24 cellular contexts compared by ENCODE assay signal in genomic region chr22:41226728-41227655, GRCh38. TPM values are rescaled to one million over a fixed set of nuclear protein-coding genes. Genes with fewer than 3 reads are reported as not detected.
DNase-seq lines count a peak whose midpoint lies in the region; ATAC-seq, FAIRE-seq and TF ChIP-seq lines count a peak whose summit lies in the region.
"Had no signal": no experiment of that assay in that cellular context is flagged by ENCODE, and none has a peak within 500 bp of the region (broad histone marks: within the 10 kb centered on the region; RNA-seq: fewer than 3 reads in every experiment).

No MANE protein-coding gene starts in this region.

- TF ChIP-seq EP300 in HepG2 (IDR thresholded peaks at IDR 0.05; ENCODE audit: low read depth in 2 of 2, low read length in 2 of 2) (no peak), HepG2 (CRISPR knock-in tag; IDR thresholded peaks at IDR 0.05; ENCODE audit: borderline replicate concordance) (no peak)

- BruUV-seq in HepG2 (replicated peaks; lab: Mats Ljungman, UMichigan), result no TSS peak

- H3K9me3 ChIP-seq in HepG2 (ENCODE audit: low read length), result no peaks in the 10 kb centered on the region
- H3K9me3 ChIP-seq: HAP-1, psoas muscle, suprapubic skin had no signal

- H3K4me1 Mint-ChIP-seq in activated T-cell treated with anti-CD3 and anti-CD28 coated beads, Interleukin-2, amount 50 U/mL, for 24 hours (ENCODE audit: low read depth), result no peaks in the 10 kb centered on the region
- no peaks in the 10 kb centered on the region for H3K4me1 Mint-ChIP-seq in activated T-cell treated with anti-CD3 and anti-CD28 coated beads, Interleukin-2, amount 50 U/mL, for 72 hours (ENCODE audit: low read depth)
- no peaks in the 10 kb centered on the region for H3K4me1 Mint-ChIP-seq in WTC11
- H3K4me1 Mint-ChIP-seq: activated B cell treated with CpG ODN at 0.5 μM for 24 hours had no signal

- CTCF ChIA-PET in WTC11 (lab: Charles Lee), result interaction anchor here (1.1 kb wide), 1 partner anchor 11 kb away, joined by 5 read pairs; no protein-coding TSS in a partner anchor
- CTCF ChIA-PET in HepG2 (lab: Yijun Ruan, JAX; ENCODE audit: low intra/inter-chr PET ratio, low total read pairs), result no interaction called here

- H3K4me1 ChIP-seq in HepG2 (ENCODE audit: insufficient read depth, low read length), result peaks cover 22% of the 10 kb centered on the region
- H3K4me1 ChIP-seq: HAP-1, psoas muscle, suprapubic skin had no signal

- TF ChIP-seq CTCF in WTC11 (IDR thresholded peaks at IDR 0.05) (no peak), HepG2 (CRISPR knock-in tag; IDR thresholded peaks at IDR 0.05) (no peak)

- POLR2A ChIA-PET in WTC11 (lab: Charles Lee) (no interaction called here), HepG2 (lab: Yijun Ruan, JAX) (no interaction called here)

- no peaks in the 10 kb centered on the region for H4K20me1 ChIP-seq in HepG2 (ENCODE audit: insufficient read depth, low read length)

- no peaks in the 10 kb centered on the region for H3K27me3 ChIP-seq in HepG2 (ENCODE audit: control insufficient read depth in 1 of 2, insufficient read depth in 2 of 2, low read length in 2 of 2)
- H3K27me3 ChIP-seq: suprapubic skin had no signal

- no peak for FAIRE-seq in HepG2 (lab: Jason Lieb, UNC)

- 95% methylated on average over 13 of the region's 26 CpGs for WGBS in HepG2 (ENCODE audit: low lambda C conversion rate)

- no peaks in the 10 kb centered on the region for H3K9me3 Mint-ChIP-seq in activated T-cell treated with anti-CD3 and anti-CD28 coated beads, Interleukin-2, amount 50 U/mL, for 24 hours
- no peaks in the 10 kb centered on the region for H3K9me3 Mint-ChIP-seq in activated T-cell treated with anti-CD3 and anti-CD28 coated beads, Interleukin-2, amount 50 U/mL, for 72 hours
- no peaks in the 10 kb centered on the region for H3K9me3 Mint-ChIP-seq in WTC11
- H3K9me3 Mint-ChIP-seq: activated B cell treated with CpG ODN at 0.5 μM for 24 hours; activated T-helper 2 cell treated with anti-CD3 and anti-CD28 coated beads, Interferon-gamma antibody, Interleukin-2, Interleukin-4, amounts not matched to agents 10 μg/mL and 5 μg/mL and 100 μg/mL, durations not matched to agents 14 hours and 24 hours and 36 hours had no signal

- ATAC-seq in activated T-cell treated with anti-CD3 and anti-CD28 coated beads, Interleukin-2, amount 50 U/mL, for 72 hours (replicated peaks in 1 of 2), result no peak
- ATAC-seq in WTC11 (no peak), HepG2 (no peak), sciatic nerve (peak; percentile 57), GM18909 (IDR thresholded peaks at IDR 0.05; ENCODE audit: poor library complexity, unreplicated experiment) (no peak)
- ATAC-seq: left lobe of liver, psoas muscle had no signal

- in situ Hi-C loops in HepG2 (cut with HindIII; ENCODE audit: extremely low pct_ligation_motif_present, low pct_unique_long_range_greater_than_20kb), result no loop called here

- no peak overlapping the region for H3K4me2 ChIP-seq in HepG2 (ENCODE audit: low read depth, low read length)

- H3K27me3 Mint-ChIP-seq in activated T-cell treated with anti-CD3 and anti-CD28 coated beads, Interleukin-2, amount 50 U/mL, for 24 hours, result no peaks in the 10 kb centered on the region
- no peaks in the 10 kb centered on the region for H3K27me3 Mint-ChIP-seq in activated T-cell treated with anti-CD3 and anti-CD28 coated beads, Interleukin-2, amount 50 U/mL, for 72 hours (ENCODE audit: low read depth)
- H3K27me3 Mint-ChIP-seq in WTC11 (ENCODE audit: low read depth), result no peaks in the 10 kb centered on the region
- H3K27me3 Mint-ChIP-seq: activated B cell treated with CpG ODN at 0.5 μM for 24 hours had no signal

- no peak for TF ChIP-seq RAD21 in HepG2 (CRISPR knock-in tag; IDR thresholded peaks at IDR 0.05)

- no peak overlapping the region for H3K4me3 ChIP-seq in HepG2 (replicated peaks in 1 of 3; ENCODE audit: insufficient read depth in 1 of 3, low read depth in 2 of 3, low read length in 3 of 3)
- H3K4me3 ChIP-seq: HAP-1, psoas muscle, skin epidermis, suprapubic skin had no signal

- no peak overlapping the region for H3K9ac ChIP-seq in HepG2 (ENCODE audit: insufficient read depth, low read depth, low read length)

- no peak for TF ChIP-seq POLR2A in HepG2 (IDR thresholded peaks at IDR 0.05; ENCODE audit: insufficient read depth in 1 of 2, low read depth in 2 of 2, low read length in 2 of 2)

- H3K27ac ChIP-seq in HepG2 (ENCODE audit: extremely low read length, insufficient read depth, low read length), result no peak overlapping the region
- H3K27ac ChIP-seq: epithelial cell of prostate, psoas muscle, suprapubic skin had no signal

- peak overlapping the region; percentile 26 for H3K27ac Mint-ChIP-seq in activated T-cell treated with anti-CD3 and anti-CD28 coated beads, Interleukin-2, amount 50 U/mL, for 24 hours
- no peak overlapping the region for H3K27ac Mint-ChIP-seq in activated T-cell treated with anti-CD3 and anti-CD28 coated beads, Interleukin-2, amount 50 U/mL, for 72 hours
- H3K27ac Mint-ChIP-seq in WTC11, result peak overlapping the region; percentile 61
- H3K27ac Mint-ChIP-seq: activated B cell treated with CpG ODN at 0.5 μM for 24 hours; activated T-helper 2 cell treated with anti-CD3 and anti-CD28 coated beads, Interferon-gamma antibody, Interleukin-2, Interleukin-4, amounts not matched to agents 10 μg/mL and 5 μg/mL and 100 μg/mL, durations not matched to agents 14 hours and 24 hours and 36 hours had no signal

- no peaks in the 10 kb centered on the region for H3K79me2 ChIP-seq in HepG2 (ENCODE audit: insufficient read depth, low read length)

- peaks cover 96% of the 10 kb centered on the region for H3K36me3 Mint-ChIP-seq in activated T-cell treated with anti-CD3 and anti-CD28 coated beads, Interleukin-2, amount 50 U/mL, for 24 hours (ENCODE audit: low read depth)
- peaks cover 0 to 11% of the 10 kb centered on the region in 2 donors for H3K36me3 Mint-ChIP-seq in activated T-cell treated with anti-CD3 and anti-CD28 coated beads, Interleukin-2, amount 50 U/mL, for 72 hours (ENCODE audit: insufficient read depth in 2 of 2)
- H3K36me3 Mint-ChIP-seq in WTC11, result peaks cover 36% of the 10 kb centered on the region

- no peak overlapping the region for H3K4me3 Mint-ChIP-seq in activated T-cell treated with anti-CD3 and anti-CD28 coated beads, Interleukin-2, amount 50 U/mL, for 24 hours
- no peak overlapping the region for H3K4me3 Mint-ChIP-seq in activated T-cell treated with anti-CD3 and anti-CD28 coated beads, Interleukin-2, amount 50 U/mL, for 72 hours
- no peak overlapping the region for H3K4me3 Mint-ChIP-seq in WTC11
- H3K4me3 Mint-ChIP-seq: activated B cell treated with CpG ODN at 0.5 μM for 24 hours had no signal

- DNase-seq in activated T-cell treated with anti-CD3 and anti-CD28 coated beads, Interleukin-2, amount 50 U/mL, for 24 hours, result no peak
- DNase-seq in activated T-cell treated with anti-CD3 and anti-CD28 coated beads, Interleukin-2, amount 50 U/mL, for 72 hours, result no peak
- DNase-seq in WTC11 (ENCODE audit: low spot score) (no peak), HepG2 (ENCODE audit: low spot score) (no peak), sciatic nerve (ENCODE audit: low spot score) (no peak), NCI-H2227 treated with DMSO at 0.1 percent for 48 hours (lab: John Stamatoyannopoulos, UW) (no peak), NCI-H1417 (lab: John Stamatoyannopoulos, UW) (no peak)
- DNase-seq: 8988T; activated B cell treated with CpG ODN at 0.5 μM for 24 hours; activated CD4-positive, alpha-beta T cell treated with anti-CD3 and anti-CD28 coated beads, Interleukin-2, amount 50 U/mL, for 4 hours; activated CD8-positive, alpha-beta memory T cell treated with anti-CD3 and anti-CD28 coated beads, Interleukin-2, amount 50 U/mL, for 4 hours; GDM1; NCI-H187; NCI-H69; stimulated activated CD4-positive, alpha-beta T cell treated with anti-CD3 and anti-CD28 coated beads, Interleukin-1b, Interleukin-23, amount 100 ng/mL, for 48 hours; T-helper 9 cell had no signal

- intact Hi-C loops in HepG2 (cut with micrococcal nuclease; ENCODE audit: unreplicated experiment) (no loop called here), sciatic nerve (cut with DNase I) (no loop called here)

- H2AFZ ChIP-seq in HepG2 (ENCODE audit: low read length), result no peak overlapping the region

- H3K36me3 ChIP-seq in HepG2 (replicated peaks in 1 of 2; ENCODE audit: control insufficient read depth in 1 of 2, insufficient read depth in 2 of 2, low read length in 2 of 2), result peaks cover 15 to 23% of the 10 kb centered on the region in 2 experiments; a peak in 4 of 5 replicates

RNA-seq across cellular contexts. Expression of gene CHADL, which starts 13.7 kb away (rescaled TPM):
- 1 to 10 TPM in 1 of 2 donors, under 1 TPM in 1; 0.55 to 1.4 TPM for total RNA-seq in activated T-cell treated with anti-CD3 and anti-CD28 coated beads, Interleukin-2, amount 50 U/mL, for 72 hours
- 1.2 to 1.7 TPM (median 1.5 TPM) in 3 replicates for total RNA-seq in WTC11 (2021)
- 2.9 and 8.1 TPM in 2 replicates for total RNA-seq in HepG2 (2016; rRNA removed; fragmentation: Illumina TruSeq; extraction: Trizol)
- 0.88 and 1.3 TPM in 2 replicates for total RNA-seq in HepG2 (2016; cell fraction: cytosol; rRNA removed; fragmentation: Illumina TruSeq; extraction: Trizol; ENCODE audit: low read depth)
- 2.9 and 8.3 TPM in 2 replicates for total RNA-seq in HepG2 (2016; cell fraction: insoluble cytoplasmic fraction; rRNA removed; fragmentation: Illumina TruSeq; extraction: Trizol)
- 1.6 and 1.8 TPM in 2 replicates for total RNA-seq in HepG2 (2016; cell fraction: membrane; rRNA removed; fragmentation: Illumina TruSeq; extraction: Trizol)
- total RNA-seq in HepG2 (2016; cell fraction: nucleus; rRNA removed; fragmentation: Illumina TruSeq; extraction: Trizol), result 6.1 TPM in 2 replicates
- 2.8 and 6.1 TPM in 2 replicates for polyA plus RNA-seq in HepG2 (2011; rRNA removed)
- 2.6 and 5.3 TPM in 2 replicates for polyA plus RNA-seq in HepG2 (2011; cell fraction: cytosol; rRNA removed)
- 7.4 and 7.5 TPM in 2 replicates for polyA plus RNA-seq in HepG2 (2011; cell fraction: nucleus; rRNA removed)
- 1.9 and 2.5 TPM in 2 replicates for polyA plus RNA-seq in HepG2 (2012)
- polyA plus RNA-seq in HepG2 (2016; cell fraction: cytosol; fragmentation: Illumina TruSeq; extraction: Trizol; ENCODE audit: low read depth), result 0.71 and 1.1 TPM in 2 replicates
- polyA plus RNA-seq in HepG2 (2016; cell fraction: insoluble cytoplasmic fraction; fragmentation: Illumina TruSeq; extraction: Trizol; ENCODE audit: low read depth), result 2.5 and 3.1 TPM in 2 replicates
- 0.88 and 1.5 TPM in 2 replicates for polyA plus RNA-seq in HepG2 (2016; cell fraction: membrane; fragmentation: Illumina TruSeq; extraction: Trizol; ENCODE audit: low read depth)
- polyA plus RNA-seq in HepG2 (2016; cell fraction: nucleus; fragmentation: Illumina TruSeq; extraction: Trizol; ENCODE audit: insufficient read depth, low read depth), result 9.0 and 10.9 TPM in 2 replicates
- 0.07 and 3.2 TPM in 2 replicates for polyA minus RNA-seq in HepG2 (2011; rRNA and poly(A)+ RNA removed; ENCODE audit: low replicate concordance)
- 2.1 and 2.4 TPM in 2 replicates for polyA minus RNA-seq in HepG2 (2011; cell fraction: cytosol; rRNA and poly(A)+ RNA removed)
- 2.6 and 3.9 TPM in 2 replicates for polyA minus RNA-seq in HepG2 (2011; cell fraction: nucleus; rRNA and poly(A)+ RNA removed)
- 13.1 TPM for total RNA-seq in sciatic nerve
- total RNA-seq: activated B cell treated with CpG ODN at 0.5 μM for 24 hours had no signal

RNA-seq across cellular contexts. Expression of gene L3MBTL2, which starts 21.9 kb away (rescaled TPM):
- total RNA-seq in activated T-cell treated with anti-CD3 and anti-CD28 coated beads, Interleukin-2, amount 50 U/mL, for 72 hours, result 10 to 100 TPM; 21.9 to 25.6 TPM
- total RNA-seq in WTC11 (2021) (25.2 to 28.0 TPM (median 25.6 TPM) in 3 replicates), HepG2 (2016; rRNA removed; fragmentation: Illumina TruSeq; extraction: Trizol) (33.7 and 37.6 TPM in 2 replicates), sciatic nerve (18.1 TPM)
- 2.0 and 2.6 TPM in 2 replicates for total RNA-seq in HepG2 (2016; cell fraction: cytosol; rRNA removed; fragmentation: Illumina TruSeq; extraction: Trizol; ENCODE audit: low read depth)
- total RNA-seq in HepG2 (2016; cell fraction: insoluble cytoplasmic fraction; rRNA removed; fragmentation: Illumina TruSeq; extraction: Trizol), result 33.9 and 35.3 TPM in 2 replicates
- total RNA-seq in HepG2 (2016; cell fraction: membrane; rRNA removed; fragmentation: Illumina TruSeq; extraction: Trizol), result 9.5 and 10.0 TPM in 2 replicates
- total RNA-seq in HepG2 (2016; cell fraction: nucleus; rRNA removed; fragmentation: Illumina TruSeq; extraction: Trizol), result 18.8 and 19.9 TPM in 2 replicates
- polyA plus RNA-seq in HepG2 (2011; rRNA removed), result 13.8 and 15.2 TPM in 2 replicates
- 11.1 and 12.2 TPM in 2 replicates for polyA plus RNA-seq in HepG2 (2011; cell fraction: cytosol; rRNA removed)
- polyA plus RNA-seq in HepG2 (2011; cell fraction: nucleus; rRNA removed), result 22.6 and 24.9 TPM in 2 replicates
- polyA plus RNA-seq in HepG2 (2012), result 8.5 and 9.8 TPM in 2 replicates
- 1.4 and 1.9 TPM in 2 replicates for polyA plus RNA-seq in HepG2 (2016; cell fraction: cytosol; fragmentation: Illumina TruSeq; extraction: Trizol; ENCODE audit: low read depth)
- polyA plus RNA-seq in HepG2 (2016; cell fraction: insoluble cytoplasmic fraction; fragmentation: Illumina TruSeq; extraction: Trizol; ENCODE audit: low read depth), result 23.7 and 29.8 TPM in 2 replicates
- 4.5 and 4.6 TPM in 2 replicates for polyA plus RNA-seq in HepG2 (2016; cell fraction: membrane; fragmentation: Illumina TruSeq; extraction: Trizol; ENCODE audit: low read depth)
- 29.0 and 31.3 TPM in 2 replicates for polyA plus RNA-seq in HepG2 (2016; cell fraction: nucleus; fragmentation: Illumina TruSeq; extraction: Trizol; ENCODE audit: insufficient read depth, low read depth)
- polyA minus RNA-seq in HepG2 (2011; rRNA and poly(A)+ RNA removed; ENCODE audit: low replicate concordance), result 21.4 and 43.9 TPM in 2 replicates
- 8.2 and 8.3 TPM in 2 replicates for polyA minus RNA-seq in HepG2 (2011; cell fraction: cytosol; rRNA and poly(A)+ RNA removed)
- 10.6 and 11.2 TPM in 2 replicates for polyA minus RNA-seq in HepG2 (2011; cell fraction: nucleus; rRNA and poly(A)+ RNA removed)

RNA-seq across cellular contexts. Expression of gene RANGAP1, which starts 59.0 kb away (rescaled TPM):
- 100 to 1,000 TPM; 162 to 217 TPM for total RNA-seq in activated T-cell treated with anti-CD3 and anti-CD28 coated beads, Interleukin-2, amount 50 U/mL, for 72 hours
- total RNA-seq in WTC11 (2021), result 144 to 160 TPM (median 151 TPM) in 3 replicates
- 71.7 and 83.9 TPM in 2 replicates for total RNA-seq in HepG2 (2016; rRNA removed; fragmentation: Illumina TruSeq; extraction: Trizol)
- total RNA-seq in HepG2 (2016; cell fraction: cytosol; rRNA removed; fragmentation: Illumina TruSeq; extraction: Trizol; ENCODE audit: low read depth), result 10.6 and 11.9 TPM in 2 replicates
- 66.9 and 83.1 TPM in 2 replicates for total RNA-seq in HepG2 (2016; cell fraction: insoluble cytoplasmic fraction; rRNA removed; fragmentation: Illumina TruSeq; extraction: Trizol)
- 28.4 and 30.2 TPM in 2 replicates for total RNA-seq in HepG2 (2016; cell fraction: membrane; rRNA removed; fragmentation: Illumina TruSeq; extraction: Trizol)
- 45.7 and 49.7 TPM in 2 replicates for total RNA-seq in HepG2 (2016; cell fraction: nucleus; rRNA removed; fragmentation: Illumina TruSeq; extraction: Trizol)
- 51.8 and 53.8 TPM in 2 replicates for polyA plus RNA-seq in HepG2 (2011; rRNA removed)
- polyA plus RNA-seq in HepG2 (2011; cell fraction: cytosol; rRNA removed), result 40.4 and 58.2 TPM in 2 replicates
- 108 and 147 TPM in 2 replicates for polyA plus RNA-seq in HepG2 (2011; cell fraction: nucleus; rRNA removed)
- polyA plus RNA-seq in HepG2 (2012), result 34.5 and 50.8 TPM in 2 replicates
- polyA plus RNA-seq in HepG2 (2016; cell fraction: cytosol; fragmentation: Illumina TruSeq; extraction: Trizol; ENCODE audit: low read depth), result 5.9 TPM in 2 replicates
- polyA plus RNA-seq in HepG2 (2016; cell fraction: insoluble cytoplasmic fraction; fragmentation: Illumina TruSeq; extraction: Trizol; ENCODE audit: low read depth), result 56.5 and 66.2 TPM in 2 replicates
- 13.7 and 14.7 TPM in 2 replicates for polyA plus RNA-seq in HepG2 (2016; cell fraction: membrane; fragmentation: Illumina TruSeq; extraction: Trizol; ENCODE audit: low read depth)
- polyA plus RNA-seq in HepG2 (2016; cell fraction: nucleus; fragmentation: Illumina TruSeq; extraction: Trizol; ENCODE audit: insufficient read depth, low read depth), result 86.6 and 97.6 TPM in 2 replicates
- 97.7 and 166 TPM in 2 replicates for polyA minus RNA-seq in HepG2 (2011; rRNA and poly(A)+ RNA removed; ENCODE audit: low replicate concordance)
- 35.8 and 36.2 TPM in 2 replicates for polyA minus RNA-seq in HepG2 (2011; cell fraction: cytosol; rRNA and poly(A)+ RNA removed)
- 23.8 and 25.0 TPM in 2 replicates for polyA minus RNA-seq in HepG2 (2011; cell fraction: nucleus; rRNA and poly(A)+ RNA removed)
- total RNA-seq in sciatic nerve, result 45.5 TPM
